In genomic region chr19:41919948-41920712, GRCh38 we compare ENCODE assay signal across 19 cellular contexts. TPM values are rescaled to one million over a fixed set of nuclear protein-coding genes. Genes with fewer than 3 reads are reported as not detected.
"Had no signal": no experiment of that assay in that cellular context is flagged by ENCODE, and none has a peak within 500 bp of the region (broad histone marks: within the 10 kb centered on the region; RNA-seq: fewer than 3 reads in every experiment).

No MANE protein-coding gene starts in this region.

- FAIRE-seq: small intestine had no signal

- H3K4me3 ChIP-seq: coronary artery, lower lobe of right lung had no signal

- H3K36me3 ChIP-seq: lower lobe of right lung had no signal

- ATAC-seq: left cardiac atrium, lower lobe of right lung had no signal

- H3K4me3 Mint-ChIP-seq: activated naive CD4-positive, alpha-beta T cell treated with anti-CD3 and anti-CD28 coated beads, Interleukin-2, amount 10 ng/mL, durations not matched to agents 7 days and 5 days; immature natural killer cell; type B pancreatic cell had no signal

- H3K36me3 Mint-ChIP-seq: activated naive CD4-positive, alpha-beta T cell treated with anti-CD3 and anti-CD28 coated beads, Interleukin-2, amount 10 ng/mL, durations not matched to agents 7 days and 5 days; type B pancreatic cell had no signal

- H3K27ac ChIP-seq: coronary artery, lower lobe of right lung, parathyroid adenoma had no signal

- DNase-seq: activated CD4-positive, alpha-beta T cell treated with anti-CD3 and anti-CD28 coated beads for 48 hours; activated CD8-positive, alpha-beta memory T cell treated with anti-CD3 and anti-CD28 coated beads for 24 hours; activated naive CD4-positive, alpha-beta T cell treated with anti-CD3 and anti-CD28 coated beads, Interleukin-2, amount 10 ng/mL, durations not matched to agents 7 days and 5 days; central memory CD4-positive, alpha-beta T cell; effector CD8-positive, alpha-beta T cell; hypothalamus; immature natural killer cell; left cardiac atrium; lower lobe of right lung; midbrain; small intestine; substantia nigra; T-helper 9 cell had no signal

- H3K4me1 ChIP-seq: lower lobe of right lung had no signal

- H3K9ac ChIP-seq: parathyroid adenoma had no signal

- H2AFZ ChIP-seq: parathyroid adenoma had no signal

- H3K9me3 Mint-ChIP-seq: activated naive CD4-positive, alpha-beta T cell treated with anti-CD3 and anti-CD28 coated beads, Interleukin-2, amount 10 ng/mL, durations not matched to agents 7 days and 5 days; activated T-helper 2 cell treated with anti-CD3 and anti-CD28 coated beads, Interferon-gamma antibody, Interleukin-2, Interleukin-4, amounts not matched to agents 10 μg/mL and 5 μg/mL and 100 μg/mL, durations not matched to agents 14 hours and 24 hours and 36 hours; stimulated activated memory B cell treated with anti-CD40 and anti-IgM and Interleukin-4, amounts not matched to agents 10 μg/mL and 1 μg/mL and 100 μg/mL, for 72 hours; type B pancreatic cell had no signal

- H3K9me3 ChIP-seq: lower lobe of right lung had no signal

- H3K27ac Mint-ChIP-seq: activated naive CD4-positive, alpha-beta T cell treated with anti-CD3 and anti-CD28 coated beads, Interleukin-2, amount 10 ng/mL, durations not matched to agents 7 days and 5 days; activated T-helper 2 cell treated with anti-CD3 and anti-CD28 coated beads, Interferon-gamma antibody, Interleukin-2, Interleukin-4, amounts not matched to agents 10 μg/mL and 5 μg/mL and 100 μg/mL, durations not matched to agents 14 hours and 24 hours and 36 hours; immature natural killer cell; type B pancreatic cell had no signal

RNA-seq across cellular contexts. Expression of gene ERFL, which starts 8.1 kb away (rescaled TPM):
- total RNA-seq: renal cortical epithelial cell had no signal
